Comparison of ENCODE assay signal across 9 cellular contexts in the genomic region with DNA sequence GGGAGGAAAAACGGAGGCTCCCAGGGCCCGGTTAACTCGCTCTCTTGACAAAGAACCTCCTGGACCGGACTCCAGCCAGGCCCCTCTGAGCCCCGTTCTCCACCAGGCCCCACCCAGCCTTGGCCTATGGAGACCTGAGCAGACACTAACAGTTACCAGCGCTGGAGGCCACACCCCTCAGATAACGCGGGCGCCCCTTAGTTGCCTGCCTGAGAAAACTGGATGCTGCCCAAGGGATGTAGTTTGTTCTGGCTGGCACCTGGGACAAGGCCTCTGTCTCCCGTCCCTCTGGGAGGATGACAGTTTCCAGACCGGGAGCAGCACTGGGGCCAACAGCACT. TPM values are rescaled to one million over a fixed set of nuclear protein-coding genes. Genes with fewer than 3 reads are reported as not detected.
DNase-seq lines count a peak whose midpoint lies in the region; ATAC-seq and TF ChIP-seq lines count a peak whose summit lies in the region.
"Not testable (repeated sequence)": the region's sequence is repeated elsewhere in the genome, so short reads cannot be mapped to it uniquely, and the experiment has no call there.
"Had no signal": no experiment of that assay in that cellular context is flagged by ENCODE, and none has a peak within 500 bp of the region (broad histone marks: within the 10 kb centered on the region; RNA-seq: fewer than 3 reads in every experiment).

No MANE protein-coding gene starts in this region.

- H3K4me1 Mint-ChIP-seq in GM23338; activated naive CD8-positive, alpha-beta T cell treated with anti-CD3 and anti-CD28 coated beads for 36 hours: not testable (repeated sequence)
- H3K4me1 Mint-ChIP-seq in effector memory CD8-positive, alpha-beta T cell (ENCODE audit: low read depth in 2 of 2): peaks cover 13 to 19% of the 10 kb centered on the region in 2 donors
- H3K4me1 Mint-ChIP-seq in naive thymus-derived CD4-positive, alpha-beta T cell: peaks cover 7 to 30% (median 23%) of the 10 kb centered on the region in 7 donors

- peak; percentile 73 for ATAC-seq in GM23338
- ATAC-seq in effector memory CD8-positive, alpha-beta T cell (replicated peaks): peak; percentile 48
- not testable (repeated sequence) for ATAC-seq in naive thymus-derived CD4-positive, alpha-beta T cell

- not testable (repeated sequence) for H3K79me2 ChIP-seq in GM23338 (replicated peaks; ENCODE audit: insufficient read depth)

- not testable (repeated sequence) for H4K20me1 ChIP-seq in GM23338 (replicated peaks; ENCODE audit: insufficient read depth)

- not testable (repeated sequence) for TF ChIP-seq CTCF in GM23338 (conservative IDR thresholded peaks at IDR 0.05; ENCODE audit: low read depth in 2 of 2); WERI-Rb-1 (IDR thresholded peaks at IDR 0.05; ENCODE audit: low read depth, low read length)

- not testable (repeated sequence) for H3K27ac ChIP-seq in GM23338 (ENCODE audit: low read depth); WERI-Rb-1; naive thymus-derived CD4-positive, alpha-beta T cell (ENCODE audit: low read depth, low read length)

- not testable (repeated sequence) for H3K9me2 ChIP-seq in GM23338 (ENCODE audit: insufficient read depth)

- H3K36me3 Mint-ChIP-seq in GM23338 (ENCODE audit: low read depth); activated naive CD8-positive, alpha-beta T cell treated with anti-CD3 and anti-CD28 coated beads for 36 hours; effector memory CD8-positive, alpha-beta T cell (ENCODE audit: insufficient read depth); naive thymus-derived CD4-positive, alpha-beta T cell: not testable (repeated sequence)

- not testable (repeated sequence) for H3K4me1 ChIP-seq in GM23338 (ENCODE audit: insufficient read depth); naive thymus-derived CD4-positive, alpha-beta T cell (ENCODE audit: control insufficient read depth in 2 of 2, insufficient read depth in 2 of 2, low read length in 2 of 2)

- DNase-seq in GM23338 (ENCODE audit: low spot score); WERI-Rb-1; activated naive CD8-positive, alpha-beta T cell treated with anti-CD3 and anti-CD28 coated beads for 36 hours; effector memory CD8-positive, alpha-beta T cell; naive thymus-derived CD4-positive, alpha-beta T cell; skeletal muscle cell (ENCODE audit: low read depth): not testable (repeated sequence)

- not testable (repeated sequence) for H3K9me3 ChIP-seq in WERI-Rb-1 (ENCODE audit: severe bottlenecking); naive thymus-derived CD4-positive, alpha-beta T cell (ENCODE audit: control insufficient read depth in 2 of 3, low read length in 3 of 3)

- CTCF ChIA-PET in naive thymus-derived CD4-positive, alpha-beta T cell (lab: Charles Lee): interaction anchor here (1.1 to 1.4 kb wide), 3 partner anchors 9 to 44 kb away, joined by 3 to 10 read pairs (median 4); no protein-coding TSS in a partner anchor

- not testable (repeated sequence) for H3K36me3 ChIP-seq in GM23338 (ENCODE audit: insufficient read depth); WERI-Rb-1; naive thymus-derived CD4-positive, alpha-beta T cell (ENCODE audit: control insufficient read depth in 2 of 3, insufficient read depth in 3 of 3, low read length in 3 of 3)

- not testable (repeated sequence) for H3K27ac Mint-ChIP-seq in GM23338; activated naive CD8-positive, alpha-beta T cell treated with anti-CD3 and anti-CD28 coated beads for 36 hours; effector memory CD8-positive, alpha-beta T cell; naive thymus-derived CD4-positive, alpha-beta T cell

- peaks cover 37% of the 10 kb centered on the region for H3K27me3 ChIP-seq in GM23338 (ENCODE audit: insufficient read depth)
- not testable (repeated sequence) for H3K27me3 ChIP-seq in WERI-Rb-1 (ENCODE audit: insufficient read depth, low read depth, severe bottlenecking); naive thymus-derived CD4-positive, alpha-beta T cell (ENCODE audit: control insufficient read depth in 2 of 2, insufficient read depth in 2 of 2, low read length in 2 of 2)

- peaks cover 34% of the 10 kb centered on the region for H3K27me3 Mint-ChIP-seq in GM23338 (ENCODE audit: insufficient read depth, low read depth, poor library complexity)
- H3K27me3 Mint-ChIP-seq in activated naive CD8-positive, alpha-beta T cell treated with anti-CD3 and anti-CD28 coated beads for 36 hours: not testable (repeated sequence)
- H3K27me3 Mint-ChIP-seq in effector memory CD8-positive, alpha-beta T cell: peaks cover 11 to 14% of the 10 kb centered on the region in 2 donors
- peaks cover 5 to 38% (median 7%) of the 10 kb centered on the region in 5 donors for H3K27me3 Mint-ChIP-seq in naive thymus-derived CD4-positive, alpha-beta T cell

- intact Hi-C loops in naive thymus-derived CD4-positive, alpha-beta T cell (cut with micrococcal nuclease): not testable (repeated sequence)

- peak overlapping the region; percentile 63 for H3K4me3 Mint-ChIP-seq in GM23338
- H3K4me3 Mint-ChIP-seq in activated naive CD8-positive, alpha-beta T cell treated with anti-CD3 and anti-CD28 coated beads for 36 hours: peak overlapping the region; percentile 40
- H3K4me3 Mint-ChIP-seq in effector memory CD8-positive, alpha-beta T cell: peak overlapping the region; percentile 20 to 62
- peak overlapping the region in 8 of 10 donors; percentile 42 to 82 (median 68) for H3K4me3 Mint-ChIP-seq in naive thymus-derived CD4-positive, alpha-beta T cell

- not testable (repeated sequence) for H3F3A ChIP-seq in GM23338 (replicated peaks; ENCODE audit: low read depth)

- peak overlapping the region; percentile 98 for H2AFZ ChIP-seq in GM23338

- peak overlapping the region; percentile 74 for H3K4me3 ChIP-seq in GM23338
- peak overlapping the region; percentile 51 for H3K4me3 ChIP-seq in WERI-Rb-1 (ENCODE audit: low read depth, low read length)
- H3K4me3 ChIP-seq in iPS-11a (ENCODE audit: low read depth, low read length): peak overlapping the region; percentile 15
- H3K4me3 ChIP-seq in naive thymus-derived CD4-positive, alpha-beta T cell (ENCODE audit: low read length): peak overlapping the region; percentile 39
- H3K4me3 ChIP-seq in skeletal muscle cell (ENCODE audit: low read depth, low read length): peak overlapping the region; percentile 48

- H3K4me2 ChIP-seq in GM23338: peak overlapping the region; percentile 91

- H3K9me3 Mint-ChIP-seq in GM23338; activated naive CD8-positive, alpha-beta T cell treated with anti-CD3 and anti-CD28 coated beads for 36 hours; effector memory CD8-positive, alpha-beta T cell; naive thymus-derived CD4-positive, alpha-beta T cell: not testable (repeated sequence)

- POLR2A ChIA-PET in naive thymus-derived CD4-positive, alpha-beta T cell (lab: Charles Lee): interaction anchor here (1.1 kb wide), 1 partner anchor 18 kb away, joined by 3 read pairs; no protein-coding TSS in a partner anchor

RNA-seq across cellular contexts. Expression of a gene that starts 24.8 kb away (rescaled TPM):
- total RNA-seq in GM23338 (2014; rRNA removed; shearing (Covaris generic)): 13.8 and 17.3 TPM in 2 replicates
- 2.6 and 3.4 TPM in 2 replicates for polyA plus RNA-seq in GM23338 (2016; fragmentation: Nextera tagmentation; extraction: Ambion mirVana)
- 1 to 10 TPM; 5.2 to 6.0 TPM for total RNA-seq in activated naive CD8-positive, alpha-beta T cell treated with anti-CD3 and anti-CD28 coated beads for 36 hours
- 1 to 10 TPM in 4 of 5 experiments, under 1 TPM in 1; 0.53 to 6.0 (median 3.3) TPM for total RNA-seq in naive thymus-derived CD4-positive, alpha-beta T cell
- under 1 TPM; 0.64 to 0.68 TPM for polyA plus RNA-seq in naive thymus-derived CD4-positive, alpha-beta T cell
- total RNA-seq: HT-29, MCF 10A had no signal

Comparison
In these comparisons a context has a peak if more than half of its experiments do, and no peak if none do; other contexts are left out.
1. H3K4me3 ChIP-seq: peak in every context shown above with its lines; median percentile 74 in GM23338; 51 in WERI-Rb-1; 48 in skeletal muscle cell; 39 in naive thymus-derived CD4-positive, alpha-beta T cell; 15 in iPS-11a.